26 cellular contexts compared by ENCODE assay signal in genomic region chr16:77327717-77328116, GRCh38.
A peak's percentile ranks its signal among the peaks of the same experiment; 100 is the strongest.
DNase-seq lines count a peak whose midpoint lies in the region; ATAC-seq and TF ChIP-seq lines count a peak whose summit lies in the region.
"Had no signal": no experiment of that assay in that cellular context is flagged by ENCODE, and none has a peak within 500 bp of the region (broad histone marks: within the 10 kb centered on the region; RNA-seq: fewer than 3 reads in every experiment).

No MANE protein-coding gene starts in this region.

- no peaks in the 10 kb centered on the region for H3K79me2 ChIP-seq in neural cell (replicated peaks; ENCODE audit: insufficient read depth, low read length)
- H3K79me2 ChIP-seq: parathyroid adenoma had no signal

- no peak for TF ChIP-seq EP300 in neural cell (conservative IDR thresholded peaks at IDR 0.05; ENCODE audit: poor library complexity, severe bottlenecking)

- peak; percentile 74 for ATAC-seq in GM18519 (IDR thresholded peaks at IDR 0.05; ENCODE audit: low FRiP score, unreplicated experiment)
- peak; percentile 69 for ATAC-seq in GM21717 (IDR thresholded peaks at IDR 0.05; ENCODE audit: unreplicated experiment)
- peak; percentile 76 for ATAC-seq in HG03103 (IDR thresholded peaks at IDR 0.05; ENCODE audit: low read depth, unreplicated experiment)
- no peak for ATAC-seq in activated CD4-positive, CD25-positive, alpha-beta regulatory T cell treated with anti-CD3 and anti-CD28 coated beads, Interleukin-2, amount 50 U/mL, for 24 hours
- ATAC-seq: PC-3 had no signal

- H3K36me3 ChIP-seq in neural cell (ENCODE audit: insufficient read depth, low read length) = no peaks in the 10 kb centered on the region
- H3K36me3 ChIP-seq: right atrium auricular region, tibial artery had no signal

- TF ChIP-seq RAD21 in neural cell (conservative IDR thresholded peaks at IDR 0.05) = no peak

- H3K27ac ChIP-seq in neural cell (ENCODE audit: low read length) = no peak overlapping the region
- H3K27ac ChIP-seq: parathyroid adenoma, right atrium auricular region, tibial artery had no signal

- no peak overlapping the region for H3K9ac ChIP-seq in neural cell (ENCODE audit: low read length)
- H3K9ac ChIP-seq: parathyroid adenoma had no signal

- no peak overlapping the region for H2AFZ ChIP-seq in neural cell (ENCODE audit: low read depth, low read length)
- H2AFZ ChIP-seq: parathyroid adenoma had no signal

- no peak for TF ChIP-seq CTCF in neural cell (IDR thresholded peaks at IDR 0.05; ENCODE audit: poor library complexity, severe bottlenecking)

- H3K27me3 ChIP-seq in neural cell (ENCODE audit: insufficient read depth, low read depth, low read length) = no peaks in the 10 kb centered on the region
- H3K27me3 ChIP-seq: right atrium auricular region had no signal

- no peaks in the 10 kb centered on the region for H3F3A ChIP-seq in neural cell (ENCODE audit: insufficient read depth, low read length, poor library complexity, severe bottlenecking)

- in situ Hi-C loops in ACHN (cut with HindIII; ENCODE audit: low pct_ligation_motif_present, low pct_unique_long_range_greater_than_20kb, low sequenced_read_pairs) = no loop called here

- H3K9me3 ChIP-seq in neural cell (ENCODE audit: low read length) = no peaks in the 10 kb centered on the region
- H3K9me3 ChIP-seq: right atrium auricular region, tibial artery had no signal

- no peaks in the 10 kb centered on the region for H4K20me1 ChIP-seq in neural cell (ENCODE audit: insufficient read depth)

- H3K4me3 ChIP-seq in neural cell (ENCODE audit: low read length) = no peak overlapping the region
- H3K4me3 ChIP-seq: right atrium auricular region, tibial artery had no signal

- DNase-seq in Kasumi-1 (lab: John Stamatoyannopoulos, UW) (no peak), ACHN (no peak)
- DNase-seq: activated CD8-positive, alpha-beta memory T cell treated with anti-CD3 and anti-CD28 coated beads, Interleukin-2, amount 50 U/mL, for 4 hours; activated effector memory CD4-positive, alpha-beta T cell treated with Interleukin-2 at 50 U/mL for 16 hours; activated naive CD8-positive, alpha-beta T cell treated with anti-CD3 and anti-CD28 coated beads, Interleukin-2, amount 10 ng/mL, durations not matched to agents 7 days and 5 days; CD4-positive, alpha-beta T cell; central memory CD4-positive, alpha-beta T cell; EL; IMR-90; kidney; NCI-H1092 treated with DMSO at 0.1 percent for 48 hours; NCI-H2029 treated with DMSO at 0.1 percent for 48 hours; NCI-H82; PC-3; Right ventricle myocardium superior; stimulated activated CD4-positive, alpha-beta T cell treated with anti-CD3 and anti-CD28 coated beads, Interleukin-4, amount 100 ng/mL, for 24 hours; stimulated activated naive CD4-positive, alpha-beta T cell; T-helper 9 cell; tibial artery had no signal

- no peak overlapping the region for H3K4me2 ChIP-seq in neural cell (ENCODE audit: low read length)

- H3K9me2 ChIP-seq in neural cell (ENCODE audit: insufficient read depth, low read length) = no peaks in the 10 kb centered on the region

TF ChIP-seq in neural cell, 6 proteins besides CTCF, POLR2A, EP300 and RAD21:
- TF ChIP-seq SMC3 (conservative IDR thresholded peaks at IDR 0.05; ENCODE audit: poor library complexity) (no peak), EZH2 (IDR thresholded peaks at IDR 0.05; ENCODE audit: borderline replicate concordance, insufficient read depth, low read length, poor library complexity, severe bottlenecking) (no peak), MXI1 (conservative IDR thresholded peaks at IDR 0.05; ENCODE audit: poor library complexity, severe bottlenecking) (no peak), TAF1 (IDR thresholded peaks at IDR 0.05; ENCODE audit: low read depth) (no peak), POLR2AphosphoS5 (IDR thresholded peaks at IDR 0.05) (peak; percentile 24)
- TF ChIP-seq, protein P1, sequence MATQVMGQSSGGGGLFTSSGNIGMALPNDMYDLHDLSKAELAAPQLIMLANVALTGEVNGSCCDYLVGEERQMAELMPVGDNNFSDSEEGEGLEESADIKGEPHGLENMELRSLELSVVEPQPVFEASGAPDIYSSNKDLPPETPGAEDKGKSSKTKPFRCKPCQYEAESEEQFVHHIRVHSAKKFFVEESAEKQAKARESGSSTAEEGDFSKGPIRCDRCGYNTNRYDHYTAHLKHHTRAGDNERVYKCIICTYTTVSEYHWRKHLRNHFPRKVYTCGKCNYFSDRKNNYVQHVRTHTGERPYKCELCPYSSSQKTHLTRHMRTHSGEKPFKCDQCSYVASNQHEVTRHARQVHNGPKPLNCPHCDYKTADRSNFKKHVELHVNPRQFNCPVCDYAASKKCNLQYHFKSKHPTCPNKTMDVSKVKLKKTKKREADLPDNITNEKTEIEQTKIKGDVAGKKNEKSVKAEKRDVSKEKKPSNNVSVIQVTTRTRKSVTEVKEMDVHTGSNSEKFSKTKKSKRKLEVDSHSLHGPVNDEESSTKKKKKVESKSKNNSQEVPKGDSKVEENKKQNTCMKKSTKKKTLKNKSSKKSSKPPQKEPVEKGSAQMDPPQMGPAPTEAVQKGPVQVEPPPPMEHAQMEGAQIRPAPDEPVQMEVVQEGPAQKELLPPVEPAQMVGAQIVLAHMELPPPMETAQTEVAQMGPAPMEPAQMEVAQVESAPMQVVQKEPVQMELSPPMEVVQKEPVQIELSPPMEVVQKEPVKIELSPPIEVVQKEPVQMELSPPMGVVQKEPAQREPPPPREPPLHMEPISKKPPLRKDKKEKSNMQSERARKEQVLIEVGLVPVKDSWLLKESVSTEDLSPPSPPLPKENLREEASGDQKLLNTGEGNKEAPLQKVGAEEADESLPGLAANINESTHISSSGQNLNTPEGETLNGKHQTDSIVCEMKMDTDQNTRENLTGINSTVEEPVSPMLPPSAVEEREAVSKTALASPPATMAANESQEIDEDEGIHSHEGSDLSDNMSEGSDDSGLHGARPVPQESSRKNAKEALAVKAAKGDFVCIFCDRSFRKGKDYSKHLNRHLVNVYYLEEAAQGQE (IDR thresholded peaks at IDR 0.05; ENCODE audit: borderline replicate concordance) = no peak

Comparison
In these comparisons a context has a peak if more than half of its experiments do, and no peak if none do; other contexts are left out.
1. ATAC-seq: peak in GM18519 (single experiment), GM21717 (single experiment) and HG03103 (single experiment); none in activated CD4-positive, CD25-positive, alpha-beta regulatory T cell treated with anti-CD3 and anti-CD28 coated beads, Interleukin-2, amount 50 U/mL, for 24 hours (0 of 2).